ENCODE assay signal across 8 cellular contexts in the genomic region with DNA sequence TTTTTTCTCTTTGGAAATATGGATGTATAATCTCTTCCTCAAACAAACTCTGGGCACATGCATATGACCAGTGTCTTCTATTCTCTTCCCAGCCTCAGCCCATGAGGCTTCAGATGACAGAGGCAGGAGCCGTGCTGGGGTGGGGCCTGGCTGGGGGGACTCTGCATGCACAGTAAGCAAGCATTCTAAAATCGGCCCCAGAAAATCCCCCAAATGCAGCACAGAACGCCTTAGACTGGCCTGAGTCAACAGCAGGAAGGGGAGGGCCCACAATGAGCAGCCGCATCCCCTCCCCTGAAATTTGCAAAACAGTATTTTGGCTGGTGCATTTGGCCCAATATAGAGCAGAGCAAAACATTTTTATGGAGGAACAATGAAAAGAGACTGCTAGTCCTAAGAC. TPM values are rescaled to one million over a fixed set of nuclear protein-coding genes. Genes with fewer than 3 reads are reported as not detected.
DNase-seq lines count a peak whose midpoint lies in the region; ATAC-seq and TF ChIP-seq lines count a peak whose summit lies in the region.

No MANE protein-coding gene starts in this region.

- H2AFZ ChIP-seq in OCI-LY7 (ENCODE audit: low read length) = no peak overlapping the region

- TF ChIP-seq CTCF in GM20000 (IDR thresholded peaks at IDR 0.05; ENCODE audit: extremely low read depth, missing control alignments) (no peak), OCI-LY7 (conservative IDR thresholded peaks at IDR 0.05; ENCODE audit: low read length) (no peak), tibial artery (IDR thresholded peaks at IDR 0.05) (no peak)

- peak overlapping the region; percentile 14 for H3K4me3 ChIP-seq in OCI-LY7 (ENCODE audit: low read depth, low read length, poor library complexity, severe bottlenecking)
- H3K4me3 ChIP-seq in tibial artery = no peak overlapping the region

- H3K36me3 ChIP-seq in OCI-LY7 (ENCODE audit: insufficient read depth, low read length) (peaks cover 57% of the 10 kb centered on the region), tibial artery (no peaks in the 10 kb centered on the region)

- peak overlapping the region; percentile 60 for H3K27ac ChIP-seq in OCI-LY7 (ENCODE audit: low read depth, low read length, poor library complexity, severe bottlenecking)
- peak overlapping the region in 1 of 2 donors; percentile 16 for H3K27ac ChIP-seq in tibial artery

- intact Hi-C loops in OCI-LY7 (cut with micrococcal nuclease; ENCODE audit: unreplicated experiment) = no loop called here
- intact Hi-C loops in tibial artery (cut with DNase I; ENCODE audit: low total_unique reads) = no loop called here

- H3K27me3 ChIP-seq in tibial artery = no peaks in the 10 kb centered on the region

- peaks cover 86% of the 10 kb centered on the region for H3K4me1 ChIP-seq in OCI-LY7 (ENCODE audit: insufficient read depth, low read length, poor library complexity, severe bottlenecking)
- peaks cover 0 to 55% (median 40%) of the 10 kb centered on the region in 4 donors for H3K4me1 ChIP-seq in tibial artery

- H3K79me2 ChIP-seq in OCI-LY7 (ENCODE audit: insufficient read depth, low read depth, low read length) = peaks cover 57% of the 10 kb centered on the region; the same call in 1 of the 2 replicates

- CTCF ChIA-PET in OCI-LY7 (lab: Charles Lee; ENCODE audit: unreplicated experiment) = no interaction called here

- no peaks in the 10 kb centered on the region for H3K9me2 ChIP-seq in OCI-LY7 (ENCODE audit: insufficient read depth, low read length)

- DNase-seq in GM20000 (ENCODE audit: low spot score) = peak; percentile 62
- DNase-seq in OCI-LY7 (ENCODE audit: low spot score) = peak; percentile 72
- DNase-seq in central memory CD4-positive, alpha-beta T cell = peak; percentile 65
- peak; percentile 31 to 54 for DNase-seq in stimulated activated CD4-positive, alpha-beta T cell treated with anti-CD3 and anti-CD28 coated beads, Interleukin-4, amount 100 ng/mL, for 4 hours
- no peak for DNase-seq in tibial artery
- no peak for DNase-seq in left lobe of liver (ENCODE audit: low spot score)
- DNase-seq in amygdala (lab: John Stamatoyannopoulos, UW) = no peak
- no peak for DNase-seq in KBM-7

- H4K20me1 ChIP-seq in OCI-LY7 (ENCODE audit: insufficient read depth, low read length) = no peaks in the 10 kb centered on the region

- no TSS peak for BruUV-seq in OCI-LY7 (replicated peaks; lab: Mats Ljungman, UMichigan)

- in situ Hi-C loops in KBM-7 (cut with MboI; ENCODE audit: low pct_unique_long_range_greater_than_20kb, low sequenced_read_pairs) = no loop called here

- H3K9me3 ChIP-seq in OCI-LY7 (ENCODE audit: low read length) (no peaks in the 10 kb centered on the region), tibial artery (no peaks in the 10 kb centered on the region)

- peak overlapping the region; percentile 56 for H3K4me2 ChIP-seq in OCI-LY7 (ENCODE audit: low read length)

- no peak for ATAC-seq in left lobe of liver

- POLR2A ChIA-PET in OCI-LY7 (lab: Charles Lee) = interaction anchor here (1.5 to 2.4 kb wide), 2 partner anchors 12 to 23 kb away, joined by 6 to 7 read pairs; no protein-coding TSS in a partner anchor

RNA-seq across cellular contexts. Expression of gene ITPKB, which starts 47.8 kb away (rescaled TPM):
- total RNA-seq in OCI-LY7 (2014; rRNA removed; shearing (Covaris generic)) = 17.8 and 20.5 TPM in 2 replicates
- total RNA-seq in OCI-LY7 (2022) (33.3 and 33.4 TPM in 2 replicates), left lobe of liver (3.1 TPM)

Comparison
In these comparisons a context has a peak if more than half of its experiments do, and no peak if none do; other contexts are left out.
1. DNase-seq: peak in GM20000 (single experiment), OCI-LY7 (single experiment), central memory CD4-positive, alpha-beta T cell (single experiment) and stimulated activated CD4-positive, alpha-beta T cell treated with anti-CD3 and anti-CD28 coated beads, Interleukin-4, amount 100 ng/mL, for 4 hours (2 of 2); none in tibial artery (0 of 2), left lobe of liver (single experiment), amygdala (0 of 56) and KBM-7 (single experiment).